In the genomic region with DNA sequence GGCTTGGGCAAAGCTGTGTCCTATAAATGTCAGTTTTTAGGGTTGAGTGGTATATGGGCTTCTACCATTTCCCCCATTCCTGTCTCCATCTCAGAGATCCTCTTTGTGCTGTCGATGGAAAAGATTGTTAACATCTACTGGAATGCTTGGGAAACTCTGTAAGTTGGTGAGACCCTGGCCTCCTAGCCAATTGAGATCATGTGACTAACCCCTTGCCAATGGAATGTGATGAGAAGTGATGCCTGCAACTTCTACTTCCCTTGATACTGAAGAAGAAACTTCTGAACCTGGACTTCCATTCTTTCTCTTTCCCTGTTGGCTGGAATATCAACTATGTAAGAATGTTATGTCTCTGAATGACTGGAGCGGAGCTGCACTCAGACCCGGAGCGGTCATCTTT, we compare ENCODE assay signal across 1 cellular context.
TF ChIP-seq lines count a peak whose summit lies in the region.

No MANE protein-coding gene starts in this region.

TF ChIP-seq in K562, 482 proteins besides CTCF, POLR2A, EP300 and RAD21:
- TF ChIP-seq, protein P1, sequence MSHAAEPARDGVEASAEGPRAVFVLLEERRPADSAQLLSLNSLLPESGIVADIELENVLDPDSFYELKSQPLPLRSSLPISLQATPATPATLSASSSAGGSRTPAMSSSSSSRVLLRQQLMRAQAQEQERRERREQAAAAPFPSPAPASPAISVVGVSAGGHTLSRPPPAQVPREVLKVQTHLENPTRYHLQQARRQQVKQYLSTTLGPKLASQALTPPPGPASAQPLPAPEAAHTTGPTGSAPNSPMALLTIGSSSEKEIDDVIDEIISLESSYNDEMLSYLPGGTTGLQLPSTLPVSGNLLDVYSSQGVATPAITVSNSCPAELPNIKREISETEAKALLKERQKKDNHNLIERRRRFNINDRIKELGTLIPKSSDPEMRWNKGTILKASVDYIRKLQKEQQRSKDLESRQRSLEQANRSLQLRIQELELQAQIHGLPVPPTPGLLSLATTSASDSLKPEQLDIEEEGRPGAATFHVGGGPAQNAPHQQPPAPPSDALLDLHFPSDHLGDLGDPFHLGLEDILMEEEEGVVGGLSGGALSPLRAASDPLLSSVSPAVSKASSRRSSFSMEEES (CRISPR knock-in tag; IDR thresholded peaks at IDR 0.05), result peak; percentile 54
- no peak for TF ChIP-seq ZC3H11A (IDR thresholded peaks at IDR 0.05; ENCODE audit: low read depth, low read length)
